17 cellular contexts compared by ENCODE assay signal in genomic region chr21:35014302-35015044, GRCh38. TPM values are rescaled to one million over a fixed set of nuclear protein-coding genes. Genes with fewer than 3 reads are reported as not detected.
DNase-seq lines count a peak whose midpoint lies in the region; ATAC-seq, FAIRE-seq and TF ChIP-seq lines count a peak whose summit lies in the region.
"Had no signal": no experiment of that assay in that cellular context is flagged by ENCODE, and none has a peak within 500 bp of the region (broad histone marks: within the 10 kb centered on the region; RNA-seq: fewer than 3 reads in every experiment).

No MANE protein-coding gene starts in this region.

- peak overlapping the region; percentile 23 for H3K4me2 ChIP-seq in keratinocyte (ENCODE audit: control insufficient read depth, extremely low read depth, insufficient read depth, low read depth, low read length)
- H3K4me2 ChIP-seq: GM23338 had no signal

- H3K4me1 Mint-ChIP-seq in CD4-positive, CD25-positive, alpha-beta regulatory T cell: peaks cover 40 to 95% (median 76%) of the 10 kb centered on the region in 4 donors
- H3K4me1 Mint-ChIP-seq in CD8-positive, alpha-beta memory T cell: peaks cover 80 to 97% (median 90%) of the 10 kb centered on the region in 3 donors
- H3K4me1 Mint-ChIP-seq in Calu3 (ENCODE audit: low read depth, unreplicated experiment): peaks cover 32% of the 10 kb centered on the region
- H3K4me1 Mint-ChIP-seq: neural crest cell had no signal

- peak overlapping the region; percentile 17 for H2AFZ ChIP-seq in keratinocyte (ENCODE audit: control insufficient read depth, low read length)
- H2AFZ ChIP-seq: GM23338 had no signal

- no peaks in the 10 kb centered on the region for H3K9me1 ChIP-seq in keratinocyte (ENCODE audit: control insufficient read depth, extremely low read depth, insufficient read depth, low read length)

- peaks cover 36% of the 10 kb centered on the region for H3K36me3 ChIP-seq in CD4-positive, CD25-positive, alpha-beta regulatory T cell (ENCODE audit: control insufficient read depth, insufficient read depth, low read length)
- H3K36me3 ChIP-seq in CD8-positive, alpha-beta memory T cell (ENCODE audit: insufficient read depth, low read length): no peaks in the 10 kb centered on the region
- H3K36me3 ChIP-seq in keratinocyte (ENCODE audit: control insufficient read depth in 2 of 2, extremely low read depth in 1 of 2, insufficient read depth in 2 of 2, low read length in 2 of 2): no peaks in the 10 kb centered on the region
- H3K36me3 ChIP-seq: esophagus muscularis mucosa had no signal

- H4K20me1 ChIP-seq in keratinocyte (ENCODE audit: control insufficient read depth, extremely low read depth, insufficient read depth, low read length): no peaks in the 10 kb centered on the region

- H3K9me3 Mint-ChIP-seq in CD4-positive, CD25-positive, alpha-beta regulatory T cell: no peaks in the 10 kb centered on the region
- H3K9me3 Mint-ChIP-seq in CD8-positive, alpha-beta memory T cell: no peaks in the 10 kb centered on the region
- peaks cover 3% of the 10 kb centered on the region for H3K9me3 Mint-ChIP-seq in Calu3 (ENCODE audit: low read depth, unreplicated experiment)
- H3K9me3 Mint-ChIP-seq: GM23338, neural crest cell had no signal

- no peak for ATAC-seq in CD4-positive, CD25-positive, alpha-beta regulatory T cell (ENCODE audit: low read depth in 2 of 2)
- no peak for ATAC-seq in HG02798 (IDR thresholded peaks at IDR 0.05; ENCODE audit: poor library complexity, unreplicated experiment)
- ATAC-seq: GM23338 had no signal

- dilution Hi-C loops in keratinocyte (cut with MboI; ENCODE audit: extremely low pct_ligation_motif_present, low sequenced_read_pairs): no loop called here

- no peak overlapping the region for H3K4me3 ChIP-seq in CD4-positive, CD25-positive, alpha-beta regulatory T cell (ENCODE audit: low read depth, low read length)
- no peak overlapping the region for H3K4me3 ChIP-seq in CD8-positive, alpha-beta memory T cell (ENCODE audit: low read length)
- H3K4me3 ChIP-seq in keratinocyte (ENCODE audit: control insufficient read depth in 2 of 3, extremely low read depth in 1 of 3, insufficient read depth in 2 of 3, low read depth in 1 of 3, low read length in 3 of 3): no peak overlapping the region
- H3K4me3 ChIP-seq: esophagus muscularis mucosa, GM23338 had no signal

- peaks cover 33% of the 10 kb centered on the region for H3K4me1 ChIP-seq in CD4-positive, CD25-positive, alpha-beta regulatory T cell (ENCODE audit: control insufficient read depth, insufficient read depth, low read length, poor library complexity, severe bottlenecking)
- H3K4me1 ChIP-seq in CD8-positive, alpha-beta memory T cell (ENCODE audit: insufficient read depth, low read length): peaks cover 65% of the 10 kb centered on the region
- peaks cover 7% of the 10 kb centered on the region for H3K4me1 ChIP-seq in keratinocyte (ENCODE audit: control insufficient read depth, extremely low read depth, insufficient read depth, low read length)
- H3K4me1 ChIP-seq: esophagus muscularis mucosa had no signal

- H3K27ac ChIP-seq in CD4-positive, CD25-positive, alpha-beta regulatory T cell (ENCODE audit: insufficient read depth, low read length, poor library complexity, severe bottlenecking): no peak overlapping the region
- no peak overlapping the region for H3K27ac ChIP-seq in CD8-positive, alpha-beta memory T cell (ENCODE audit: low read depth, low read length)
- H3K27ac ChIP-seq in VCaP: peak overlapping the region; percentile 4; the same call in 1 of the 2 replicates
- H3K27ac ChIP-seq in keratinocyte (ENCODE audit: control insufficient read depth, insufficient read depth, low read length): no peak overlapping the region
- H3K27ac ChIP-seq: C4-2B, esophagus muscularis mucosa had no signal

- H3K9ac ChIP-seq in keratinocyte (ENCODE audit: control insufficient read depth, extremely low read depth, insufficient read depth, low read length): no peak overlapping the region

- H3K27ac Mint-ChIP-seq in CD4-positive, CD25-positive, alpha-beta regulatory T cell: peak overlapping the region in 2 of 3 donors; percentile 21 to 89
- H3K27ac Mint-ChIP-seq in CD8-positive, alpha-beta memory T cell: peak overlapping the region in 6 of 8 donors; percentile 5 to 75 (median 52)
- no peak overlapping the region for H3K27ac Mint-ChIP-seq in Calu3 (ENCODE audit: unreplicated experiment)
- H3K27ac Mint-ChIP-seq: GM23338 had no signal

- POLR2A ChIA-PET in CD8-positive, alpha-beta memory T cell (lab: Charles Lee): interaction anchor here (0.6 to 1.3 kb wide), 3 partner anchors 11 to 34 kb away, joined by 3 to 5 read pairs (median 3); no protein-coding TSS in a partner anchor

- no peak for TF ChIP-seq CTCF in VCaP (conservative IDR thresholded peaks at IDR 0.05)
- TF ChIP-seq CTCF in keratinocyte (optimal IDR thresholded peaks at IDR 0.05 in 1 of 3, IDR thresholded peaks at IDR 0.05 in 1 of 3, conservative IDR thresholded peaks at IDR 0.05 in 1 of 3; ENCODE audit: extremely low read depth in 1 of 3, insufficient read depth in 2 of 3, low read length in 3 of 3): no peak
- TF ChIP-seq CTCF in Calu3 (IDR thresholded peaks at IDR 0.05; ENCODE audit: unreplicated experiment): no peak

- no peaks in the 10 kb centered on the region for H3K27me3 ChIP-seq in CD4-positive, CD25-positive, alpha-beta regulatory T cell (ENCODE audit: control insufficient read depth, insufficient read depth, low read length)
- H3K27me3 ChIP-seq in CD8-positive, alpha-beta memory T cell (ENCODE audit: insufficient read depth, low read length, poor library complexity, severe bottlenecking): no peaks in the 10 kb centered on the region
- H3K27me3 ChIP-seq in keratinocyte (ENCODE audit: control insufficient read depth, extremely low read depth, insufficient read depth, low read length): no peaks in the 10 kb centered on the region

- H3K79me2 ChIP-seq in keratinocyte (ENCODE audit: control insufficient read depth, insufficient read depth, low read length): no peaks in the 10 kb centered on the region

- BruUV-seq in Calu3 (replicated peaks; lab: Mats Ljungman, UMichigan): no TSS peak

- FAIRE-seq in keratinocyte (lab: Jason Lieb, UNC): peak; percentile 67

- no peaks in the 10 kb centered on the region for H3K27me3 Mint-ChIP-seq in CD4-positive, CD25-positive, alpha-beta regulatory T cell
- H3K27me3 Mint-ChIP-seq in CD8-positive, alpha-beta memory T cell: no peaks in the 10 kb centered on the region
- H3K27me3 Mint-ChIP-seq in Calu3 (ENCODE audit: unreplicated experiment): no peaks in the 10 kb centered on the region

- CTCF ChIA-PET in CD8-positive, alpha-beta memory T cell (lab: Charles Lee): interaction anchor here (1.4 to 3.1 kb wide), 2 partner anchors 12 to 125 kb away, joined by 4 to 8 read pairs; no protein-coding TSS in a partner anchor
- CTCF ChIA-PET in Calu3 (lab: Charles Lee): no interaction called here

- H3K4me3 Mint-ChIP-seq in CD4-positive, CD25-positive, alpha-beta regulatory T cell: no peak overlapping the region
- H3K4me3 Mint-ChIP-seq in CD8-positive, alpha-beta memory T cell: peak overlapping the region in 2 of 7 donors; percentile 4
- no peak overlapping the region for H3K4me3 Mint-ChIP-seq in Calu3 (ENCODE audit: low read depth, unreplicated experiment)
- H3K4me3 Mint-ChIP-seq: GM23338, neural crest cell had no signal

- no peaks in the 10 kb centered on the region for H3K9me3 ChIP-seq in CD4-positive, CD25-positive, alpha-beta regulatory T cell (ENCODE audit: control insufficient read depth in 2 of 2, low read length in 2 of 2)
- H3K9me3 ChIP-seq in CD8-positive, alpha-beta memory T cell (ENCODE audit: low read length): no peaks in the 10 kb centered on the region
- H3K9me3 ChIP-seq in keratinocyte (ENCODE audit: control insufficient read depth, low read depth, low read length): no peaks in the 10 kb centered on the region
- H3K9me3 ChIP-seq: esophagus muscularis mucosa had no signal

- H3K36me3 Mint-ChIP-seq in CD4-positive, CD25-positive, alpha-beta regulatory T cell: peaks cover 17% of the 10 kb centered on the region
- H3K36me3 Mint-ChIP-seq in CD8-positive, alpha-beta memory T cell: peaks cover 0 to 41% (median 10%) of the 10 kb centered on the region in 3 donors
- no peaks in the 10 kb centered on the region for H3K36me3 Mint-ChIP-seq in Calu3 (ENCODE audit: insufficient read depth, unreplicated experiment)

- intact Hi-C loops in Calu3 (cut with micrococcal nuclease; ENCODE audit: unreplicated experiment): no loop called here

- DNase-seq in CD4-positive, CD25-positive, alpha-beta regulatory T cell: no peak
- DNase-seq in CD8-positive, alpha-beta memory T cell: no peak
- DNase-seq in keratinocyte (ENCODE audit: low read depth, low spot score): no peak
- no peak for DNase-seq in Calu3
- no peak for DNase-seq in HuH-7 (ENCODE audit: low spot score)
- DNase-seq: activated CD4-positive, alpha-beta T cell treated with anti-CD3 and anti-CD28 coated beads for 1 hour; EL; MM.1S; NCI-H2107; NCI-H82; retina had no signal

RNA-seq across cellular contexts. Expression of gene RUNX1, which starts 34.6 kb away (rescaled TPM):
- total RNA-seq in CD4-positive, CD25-positive, alpha-beta regulatory T cell: 133 TPM
- 10 to 100 TPM; 14.2 to 22.7 (median 21.0) TPM for polyA plus RNA-seq in CD4-positive, CD25-positive, alpha-beta regulatory T cell
- 10 to 100 TPM; 40.3 to 41.5 TPM for total RNA-seq in CD8-positive, alpha-beta memory T cell
- polyA plus RNA-seq in CD8-positive, alpha-beta memory T cell: 22.0 TPM
- 25.5 to 91.0 TPM (median 44.9 TPM) in 3 replicates for polyA plus RNA-seq in keratinocyte
- 5.9 TPM for polyA plus RNA-seq in keratinocyte (2011; ENCODE audit: low read depth)
- polyA plus RNA-seq in keratinocyte (2011; cell fraction: cytosol; rRNA removed): 37.4 and 45.8 TPM in 2 replicates
- 145 and 159 TPM in 2 replicates for polyA plus RNA-seq in keratinocyte (2011; cell fraction: nucleus; rRNA removed)
- polyA plus RNA-seq in keratinocyte (2012; ENCODE audit: low replicate concordance): 10.7 and 81.7 TPM in 2 replicates
- 41.9 to 182 TPM (median 83.5 TPM) in 3 replicates for polyA minus RNA-seq in keratinocyte
- 35.7 TPM for polyA minus RNA-seq in keratinocyte (2011; cell fraction: cytosol; rRNA and poly(A)+ RNA removed)
- polyA minus RNA-seq in keratinocyte (2011; cell fraction: nucleus; rRNA and poly(A)+ RNA removed): 165 and 282 TPM in 2 replicates
- total RNA-seq in Calu3 (2022): 61.1 and 95.4 TPM in 2 replicates
